ENCODE assay signal across 10 cellular contexts in genomic region chr1:48776400-48777218, GRCh38. TPM values are rescaled to one million over a fixed set of nuclear protein-coding genes. Genes with fewer than 3 reads are reported as not detected.
DNase-seq lines count a peak whose midpoint lies in the region; ATAC-seq, FAIRE-seq and TF ChIP-seq lines count a peak whose summit lies in the region.
"Had no signal": no experiment of that assay in that cellular context is flagged by ENCODE, and none has a peak within 500 bp of the region (broad histone marks: within the 10 kb centered on the region; RNA-seq: fewer than 3 reads in every experiment).

BEND5 (minus strand) TSS chr1:48776891; CDS start chr1:48776831, 60 bp downstream.

- no peak within 1 kb of the TSS for H2BK20ac ChIP-seq in H9 (ENCODE audit: low read depth, low read length, poor library complexity, severe bottlenecking)

- H3K9ac ChIP-seq in H9 (ENCODE audit: extremely low read depth, insufficient read length, low read length) = peak within 1 kb of the TSS; percentile 59

- H4K20me1 ChIP-seq in H9 (ENCODE audit: control insufficient read depth, insufficient read depth, insufficient read length) = no peaks in the 10 kb centered on the region

- H3K27ac Mint-ChIP-seq in H9 = peak within 1 kb of the TSS; percentile 1 to 33 (median 14); a peak in 6 of 7 replicates

- no peak within 1 kb of the TSS for H4K91ac ChIP-seq in H9 (ENCODE audit: insufficient read length, low read depth, low read length)

- no peak within 1 kb of the TSS for H4K8ac ChIP-seq in H9 (replicated peaks; ENCODE audit: insufficient read length, low read depth, low read length)

- no peaks in the 10 kb centered on the region for H3K9me3 ChIP-seq in H9 (ENCODE audit: control insufficient read depth, low read depth, low read length)
- H3K9me3 ChIP-seq in cardiac muscle cell (ENCODE audit: low read depth) = no peaks in the 10 kb centered on the region
- H3K9me3 ChIP-seq in pancreas = no peaks in the 10 kb centered on the region
- no peaks in the 10 kb centered on the region for H3K9me3 ChIP-seq in tibial artery

- peak within 1 kb of the TSS; percentile 64 for H3K4me2 ChIP-seq in H9 (ENCODE audit: insufficient read depth, insufficient read length, low read length)

- FAIRE-seq in pancreas (lab: Jason Lieb, UNC) = no peak
- FAIRE-seq: G401.6 had no signal

- no peak within 1 kb of the TSS for H2BK120ac ChIP-seq in H9 (ENCODE audit: low read depth, low read length, poor library complexity, severe bottlenecking)

- no peak within 1 kb of the TSS for H3K56ac ChIP-seq in H9 (ENCODE audit: insufficient read length, low read depth, low read length)

- H3K36me3 Mint-ChIP-seq in H9 (ENCODE audit: insufficient read depth in 1 of 3, low read depth in 3 of 3) = peaks cover 0 to 25% (median 9%) of the 10 kb centered on the region in 3 experiments; a peak in 5 of 7 replicates

- H3K79me1 ChIP-seq in H9 (ENCODE audit: insufficient read depth, low read depth, low read length, poor library complexity, severe bottlenecking) = no peaks in the 10 kb centered on the region

- H3K4me1 ChIP-seq in H9 (ENCODE audit: insufficient read depth, low read length) = no peaks in the 10 kb centered on the region
- peaks cover 4% of the 10 kb centered on the region for H3K4me1 ChIP-seq in cardiac muscle cell (ENCODE audit: low read depth)
- H3K4me1 ChIP-seq in pancreas = peaks cover 0 to 10% (median 6%) of the 10 kb centered on the region in 3 donors
- peaks cover 0 to 42% (median 30%) of the 10 kb centered on the region in 4 donors for H3K4me1 ChIP-seq in tibial artery

- intact Hi-C loops in pancreas (cut with DNase I) (no loop called here), tibial artery (cut with DNase I; ENCODE audit: low total_unique reads) (no loop called here)

- no peak within 1 kb of the TSS for H3T11ph ChIP-seq in H9 (ENCODE audit: low read length)

- no peak within 1 kb of the TSS for H2AK5ac ChIP-seq in H9 (ENCODE audit: insufficient read length, low read length)

- H2AFZ ChIP-seq in H9 (ENCODE audit: low read length) = peak within 1 kb of the TSS; percentile 91

- no peak within 1 kb of the TSS for H3K14ac ChIP-seq in H9 (ENCODE audit: insufficient read depth, low read length)

- H3K27ac ChIP-seq in H9 (ENCODE audit: insufficient read length, low read depth, low read length) (no peak within 1 kb of the TSS), cardiac muscle cell (peak within 1 kb of the TSS; percentile 27), pancreas (peak within 1 kb of the TSS; percentile 53 to 78 (median 66)), tibial artery (peak within 1 kb of the TSS; percentile 88 to 90)

- ATAC-seq in pancreas = peak; percentile 71 to 86 (median 80)

- H2BK12ac ChIP-seq in H9 (ENCODE audit: insufficient read length, low read depth, low read length) = no peak within 1 kb of the TSS

- no peaks in the 10 kb centered on the region for H3K27me3 ChIP-seq in H9 (ENCODE audit: insufficient read depth, low read length)
- no peaks in the 10 kb centered on the region for H3K27me3 ChIP-seq in cardiac muscle cell
- no peaks in the 10 kb centered on the region for H3K27me3 ChIP-seq in pancreas
- H3K27me3 ChIP-seq in tibial artery = no peaks in the 10 kb centered on the region

- H3K4me1 Mint-ChIP-seq in H9 = peaks cover 8 to 18% of the 10 kb centered on the region in 2 experiments

- H2BK5ac ChIP-seq in H9 (ENCODE audit: insufficient read length, low read length) = no peak within 1 kb of the TSS

- peak; percentile 14 for DNase-seq in 8988T
- peak; percentile 81 for DNase-seq in H9
- DNase-seq in NCI-H82 (lab: John Stamatoyannopoulos, UW) = peak; percentile 90
- DNase-seq in activated gamma-delta T cell treated with Interleukin-2 at 50 U/mL for 16 hours = peak; percentile 55
- DNase-seq in cardiac muscle cell (ENCODE audit: low read depth in 1 of 2, low spot score in 1 of 2) = peak; percentile 9 to 82
- peak; percentile 53 to 73 (median 63) for DNase-seq in pancreas
- DNase-seq in tibial artery = peak; percentile 31 to 73
- DNase-seq in GOT3 (lab: John Stamatoyannopoulos, UW) = no peak

- no peaks in the 10 kb centered on the region; the same call in 1 of the 2 replicates for H3K79me2 ChIP-seq in H9 (ENCODE audit: insufficient read depth, low read length)

- H3K4me3 ChIP-seq in cardiac muscle cell (peak within 1 kb of the TSS; percentile 76), pancreas (peak within 1 kb of the TSS; percentile 51 to 81 (median 68)), tibial artery (peak within 1 kb of the TSS; percentile 81 to 85)

- H3K18ac ChIP-seq in H9 (ENCODE audit: insufficient read length, low read depth, low read length) = no peak within 1 kb of the TSS

- H4K5ac ChIP-seq in H9 (ENCODE audit: insufficient read length, low read depth, low read length) = no peak within 1 kb of the TSS

- peaks cover 10% of the 10 kb centered on the region for H3K23me2 ChIP-seq in H9 (ENCODE audit: insufficient read length, low read depth, low read length, poor library complexity, severe bottlenecking)

- peaks cover 16% of the 10 kb centered on the region for H3K27me3 Mint-ChIP-seq in H9 (ENCODE audit: low read depth)

- TF ChIP-seq CTCF in H9 (conservative IDR thresholded peaks at IDR 0.05) (no peak), cardiac muscle cell (IDR thresholded peaks at IDR 0.05; ENCODE audit: low read depth, low read length) (no peak), pancreas (IDR thresholded peaks at IDR 0.05) (no peak), tibial artery (IDR thresholded peaks at IDR 0.05) (no peak)

- no peak within 1 kb of the TSS for H3K4ac ChIP-seq in H9 (ENCODE audit: low read depth, low read length)

- peak within 1 kb of the TSS; percentile 77 to 90 for H3K4me3 Mint-ChIP-seq in H9

- H2BK15ac ChIP-seq in H9 (ENCODE audit: low read depth, low read length) = no peak within 1 kb of the TSS

- H3K23ac ChIP-seq in H9 (ENCODE audit: insufficient read length, low read depth, low read length) = no peak within 1 kb of the TSS

- H3K36me3 ChIP-seq in cardiac muscle cell (no peaks in the 10 kb centered on the region), pancreas (no peaks in the 10 kb centered on the region), tibial artery (no peaks in the 10 kb centered on the region)

- WGBS in H9 (ENCODE audit: extremely low coverage, insufficient read length, low lambda C conversion rate) = no CpG with 5 or more reads among the region's 72 CpGs
- WGBS in pancreas, 2 donors = 0 to 1% methylated on average over 54 to 72 of the region's 72 CpGs

- H3K9me3 Mint-ChIP-seq in H9 = no peaks in the 10 kb centered on the region

RNA-seq across cellular contexts. Expression of gene BEND5, which starts in this region (rescaled TPM):
- total RNA-seq in H9 (2021) (4.8 and 5.6 TPM in 2 replicates), cardiac muscle cell (12.1 and 19.1 TPM in 2 replicates), pancreas (1 to 10 TPM; 1.8 to 6.2 (median 2.9) TPM)
- polyA plus RNA-seq in cardiac muscle cell (17.6 and 29.0 TPM in 2 replicates), pancreas (10 to 100 TPM in 1 of 2 donors, 1 to 10 TPM in 1; 5.7 to 16.2 TPM)
- total RNA-seq: fibroblast of villous mesenchyme had no signal
